Comparison of ENCODE assay signal across 8 cellular contexts in genomic region chr5:134224905-134225779, GRCh38. TPM values are rescaled to one million over a fixed set of nuclear protein-coding genes. Genes with fewer than 3 reads are reported as not detected.
DNase-seq lines count a peak whose midpoint lies in the region; ATAC-seq and TF ChIP-seq lines count a peak whose summit lies in the region.

No MANE protein-coding gene starts in this region.

- ATAC-seq in HG02840 (IDR thresholded peaks at IDR 0.05; ENCODE audit: low FRiP score, unreplicated experiment) (peak; percentile 36), lower lobe of right lung (peak; percentile 57 to 65)

- H3K36me3 ChIP-seq in lower lobe of right lung = no peaks in the 10 kb centered on the region

- no peaks in the 10 kb centered on the region for H3K27me3 ChIP-seq in lower lobe of right lung (ENCODE audit: low read depth)

- peak overlapping the region; percentile 98 for H3K4me3 ChIP-seq in lower lobe of right lung

- H3K27me3 Mint-ChIP-seq in activated CD4-positive, alpha-beta memory T cell treated with anti-CD3 and anti-CD28 coated beads for 36 hours = no peaks in the 10 kb centered on the region

- peaks cover 48% of the 10 kb centered on the region for H3K4me1 ChIP-seq in lower lobe of right lung

- H3K27ac Mint-ChIP-seq in activated CD4-positive, alpha-beta memory T cell treated with anti-CD3 and anti-CD28 coated beads for 36 hours = peak overlapping the region; percentile 97

- no peaks in the 10 kb centered on the region for H3K9me3 ChIP-seq in lower lobe of right lung

- peaks cover 36% of the 10 kb centered on the region for H3K36me3 Mint-ChIP-seq in activated CD4-positive, alpha-beta memory T cell treated with anti-CD3 and anti-CD28 coated beads for 36 hours

- CTCF ChIA-PET in activated CD4-positive, alpha-beta memory T cell treated with anti-CD3 and anti-CD28 coated beads for 36 hours (lab: Charles Lee) = interaction anchor here (1.1 to 3.2 kb wide), 8 partner anchors 11 to 362 kb away, joined by 3 to 11 read pairs (median 7); partner anchors contain the start of gene SKP1

- intact Hi-C loops in activated CD4-positive, alpha-beta memory T cell treated with anti-CD3 and anti-CD28 coated beads for 36 hours (cut with micrococcal nuclease) = loop anchor here (2.0 to 10.0 kb wide), 7 partner anchors 62 to 1490 kb away; partner anchors contain the start of genes C5orf24, KIF3A, PCBD2 and VDAC1
- intact Hi-C loops in lower lobe of right lung (cut with DNase I) = no loop called here

- TF ChIP-seq CTCF in lower lobe of right lung (IDR thresholded peaks at IDR 0.05) = peak; percentile 28

- H3K9me3 Mint-ChIP-seq in activated CD4-positive, alpha-beta memory T cell treated with anti-CD3 and anti-CD28 coated beads for 36 hours = no peaks in the 10 kb centered on the region

- H3K4me3 Mint-ChIP-seq in activated CD4-positive, alpha-beta memory T cell treated with anti-CD3 and anti-CD28 coated beads for 36 hours = peak overlapping the region; percentile 95

- DNase-seq in NCI-H345 (lab: John Stamatoyannopoulos, UW) (peak; percentile 56), NCI-H345 treated with DMSO at 0.1 percent for 48 hours (lab: John Stamatoyannopoulos, UW; ENCODE audit: unreplicated experiment) (no peak), NCI-H1930 (lab: John Stamatoyannopoulos, UW) (peak; percentile 19 to 23), ecto neural progenitor cell (ENCODE audit: low spot score) (peak; percentile 87), lower lobe of right lung (peak; percentile 72)
- DNase-seq in activated CD4-positive, alpha-beta memory T cell treated with anti-CD3 and anti-CD28 coated beads for 36 hours = peak; percentile 78
- peak; percentile 9 to 60 (median 38) for DNase-seq in stimulated activated CD4-positive, alpha-beta T cell treated with anti-CD3 and anti-CD28 coated beads, TNF-alpha, amount 100 ng/mL, for 24 hours (ENCODE audit: low read depth in 3 of 3)

- H3K4me1 Mint-ChIP-seq in activated CD4-positive, alpha-beta memory T cell treated with anti-CD3 and anti-CD28 coated beads for 36 hours (ENCODE audit: low read depth) = peaks cover 56% of the 10 kb centered on the region

- POLR2A ChIA-PET in activated CD4-positive, alpha-beta memory T cell treated with anti-CD3 and anti-CD28 coated beads for 36 hours (lab: Charles Lee) = interaction anchor here (0.6 to 3.2 kb wide), 15 partner anchors 9 to 1173 kb away, joined by 3 to 42 read pairs (median 4); partner anchors contain the start of genes CAMLG, HSPA4, SKP1 and UBE2B

- peak overlapping the region; percentile 100 for H3K27ac ChIP-seq in lower lobe of right lung

RNA-seq across cellular contexts. Expression of gene PPP2CA, which starts 0.7 kb away (rescaled TPM):
- 100 to 1,000 TPM; 144 to 164 TPM for total RNA-seq in activated CD4-positive, alpha-beta memory T cell treated with anti-CD3 and anti-CD28 coated beads for 36 hours
- total RNA-seq in lower lobe of right lung = 96.9 TPM

RNA-seq across cellular contexts. Expression of gene SKP1, which starts 48.4 kb away (rescaled TPM):
- 100 to 1,000 TPM; 284 to 286 TPM for total RNA-seq in activated CD4-positive, alpha-beta memory T cell treated with anti-CD3 and anti-CD28 coated beads for 36 hours
- total RNA-seq in lower lobe of right lung = 249 TPM
